ENCODE assay signal across 20 cellular contexts in genomic region chr13:100397627-100398026, GRCh38.
DNase-seq lines count a peak whose midpoint lies in the region; ATAC-seq, FAIRE-seq and TF ChIP-seq lines count a peak whose summit lies in the region.
"Had no signal": no experiment of that assay in that cellular context is flagged by ENCODE, and none has a peak within 500 bp of the region (broad histone marks: within the 10 kb centered on the region; RNA-seq: fewer than 3 reads in every experiment).

No MANE protein-coding gene starts in this region.

- ATAC-seq in HG03469 (IDR thresholded peaks at IDR 0.05; ENCODE audit: unreplicated experiment), result no peak
- ATAC-seq: CD8-positive, alpha-beta T cell had no signal

- no peaks in the 10 kb centered on the region for H3K9me3 ChIP-seq in KOPT-K1 (ENCODE audit: insufficient read depth, low read length, poor library complexity, severe bottlenecking)
- H3K9me3 ChIP-seq in SK-N-MC (ENCODE audit: low read depth, low read length), result no peaks in the 10 kb centered on the region
- H3K9me3 ChIP-seq in neural cell (ENCODE audit: low read length), result no peaks in the 10 kb centered on the region
- no peaks in the 10 kb centered on the region for H3K9me3 ChIP-seq in osteoblast (ENCODE audit: low read depth, low read length)

- H4K20me1 ChIP-seq in neural cell (ENCODE audit: insufficient read depth), result no peaks in the 10 kb centered on the region
- H4K20me1 ChIP-seq in osteoblast (ENCODE audit: insufficient read depth, low read length), result no peaks in the 10 kb centered on the region
- H4K20me1 ChIP-seq: BLaER1 treated with 17β-estradiol and CSF1 and Interleukin-3, amounts not matched to agents 10 nM and 100 nM had no signal

- TF ChIP-seq EP300 in neural cell (conservative IDR thresholded peaks at IDR 0.05; ENCODE audit: poor library complexity, severe bottlenecking), result no peak

- TF ChIP-seq RAD21 in neural cell (conservative IDR thresholded peaks at IDR 0.05), result no peak

- H2AFZ ChIP-seq in neural cell (ENCODE audit: low read depth, low read length), result no peak overlapping the region
- H2AFZ ChIP-seq in osteoblast (ENCODE audit: low read length), result no peak overlapping the region

- H3K27ac ChIP-seq in KOPT-K1 (ENCODE audit: low read depth, low read length, poor library complexity, severe bottlenecking), result peak overlapping the region; percentile 10
- peak overlapping the region; percentile 59 for H3K27ac ChIP-seq in SK-N-MC
- H3K27ac ChIP-seq in neural cell (ENCODE audit: low read length), result peak overlapping the region; percentile 46
- H3K27ac ChIP-seq in osteoblast (ENCODE audit: low read depth, low read length), result no peak overlapping the region
- H3K27ac ChIP-seq: BLaER1 treated with 17β-estradiol and CSF1 and Interleukin-3, amounts not matched to agents 10 nM and 100 nM had no signal

- no peak for TF ChIP-seq CTCF in D721Med (IDR thresholded peaks at IDR 0.05; ENCODE audit: insufficient read depth, missing control alignments)
- no peak for TF ChIP-seq CTCF in neural cell (IDR thresholded peaks at IDR 0.05; ENCODE audit: poor library complexity, severe bottlenecking)
- TF ChIP-seq CTCF in osteoblast (IDR thresholded peaks at IDR 0.05; ENCODE audit: extremely low read depth, low read depth, low read length), result no peak

- DNase-seq in D721Med (ENCODE audit: insufficient read length, low spot score) (no peak), SK-N-MC (ENCODE audit: low read depth, low spot score) (no peak), osteoblast (ENCODE audit: insufficient read length, low spot score, missing footprints) (no peak), germinal center (ENCODE audit: low spot score) (no peak), nucleus accumbens (lab: John Stamatoyannopoulos, UW) (no peak)
- DNase-seq: 8988T; Calu3; CD8-positive, alpha-beta T cell; DMS 273 treated with DMSO at 0.1 percent for 48 hours; DMS53; GOT3; H7; IMR-90; KBM-7 had no signal

- peak; percentile 44 for FAIRE-seq in D721Med (lab: Jason Lieb, UNC)
- FAIRE-seq: GM12891, HTR-8/SVneo had no signal

- H3K79me2 ChIP-seq in neural cell (replicated peaks; ENCODE audit: insufficient read depth, low read length) (no peaks in the 10 kb centered on the region), osteoblast (ENCODE audit: insufficient read depth, low read length) (no peaks in the 10 kb centered on the region)

- peaks cover 26% of the 10 kb centered on the region for H3K4me1 ChIP-seq in osteoblast (ENCODE audit: insufficient read depth, low read length)

- H3K9ac ChIP-seq in SK-N-MC (ENCODE audit: insufficient read length) (peak overlapping the region; percentile 22), neural cell (ENCODE audit: low read length) (no peak overlapping the region)
- H3K9ac ChIP-seq: BLaER1 treated with 17β-estradiol and CSF1 and Interleukin-3, amounts not matched to agents 10 nM and 100 nM had no signal

- H3K36me3 ChIP-seq in KOPT-K1 (ENCODE audit: insufficient read depth, low read length), result no peaks in the 10 kb centered on the region
- H3K36me3 ChIP-seq in SK-N-MC (ENCODE audit: insufficient read depth, low read length), result peaks cover 6% of the 10 kb centered on the region
- H3K36me3 ChIP-seq in neural cell (ENCODE audit: insufficient read depth, low read length), result no peaks in the 10 kb centered on the region
- no peaks in the 10 kb centered on the region for H3K36me3 ChIP-seq in osteoblast (ENCODE audit: insufficient read depth, low read length)
- H3K36me3 ChIP-seq: BLaER1 treated with 17β-estradiol and CSF1 and Interleukin-3, amounts not matched to agents 10 nM and 100 nM had no signal

- H3K4me3 ChIP-seq in SK-N-MC (no peak overlapping the region), neural cell (ENCODE audit: low read length) (no peak overlapping the region), osteoblast (ENCODE audit: insufficient read depth, low read length) (no peak overlapping the region)
- H3K4me3 ChIP-seq: BLaER1 treated with 17β-estradiol and CSF1 and Interleukin-3, amounts not matched to agents 10 nM and 100 nM had no signal

- H3K27me3 ChIP-seq in neural cell (ENCODE audit: insufficient read depth, low read depth, low read length) (no peaks in the 10 kb centered on the region), osteoblast (ENCODE audit: insufficient read depth, low read length) (no peaks in the 10 kb centered on the region)
- H3K27me3 ChIP-seq: BLaER1 treated with 17β-estradiol and CSF1 and Interleukin-3, amounts not matched to agents 10 nM and 100 nM had no signal

- no peak overlapping the region for H3K4me2 ChIP-seq in neural cell (ENCODE audit: low read length)
- no peak overlapping the region for H3K4me2 ChIP-seq in osteoblast (ENCODE audit: insufficient read depth, low read length)
- H3K4me2 ChIP-seq: BLaER1 treated with 17β-estradiol and CSF1 and Interleukin-3, amounts not matched to agents 10 nM and 100 nM had no signal

- H3F3A ChIP-seq in neural cell (ENCODE audit: insufficient read depth, low read length, poor library complexity, severe bottlenecking), result no peaks in the 10 kb centered on the region

- no peaks in the 10 kb centered on the region for H3K9me2 ChIP-seq in neural cell (ENCODE audit: insufficient read depth, low read length)

TF ChIP-seq in neural cell, 6 proteins besides CTCF, POLR2A, EP300 and RAD21:
- no peak for TF ChIP-seq POLR2AphosphoS5 (IDR thresholded peaks at IDR 0.05)
- no peak for TF ChIP-seq MXI1 (conservative IDR thresholded peaks at IDR 0.05; ENCODE audit: poor library complexity, severe bottlenecking)
- TF ChIP-seq SMC3 (conservative IDR thresholded peaks at IDR 0.05; ENCODE audit: poor library complexity), result no peak
- no peak for TF ChIP-seq TAF1 (IDR thresholded peaks at IDR 0.05; ENCODE audit: low read depth)
- TF ChIP-seq, protein P1, sequence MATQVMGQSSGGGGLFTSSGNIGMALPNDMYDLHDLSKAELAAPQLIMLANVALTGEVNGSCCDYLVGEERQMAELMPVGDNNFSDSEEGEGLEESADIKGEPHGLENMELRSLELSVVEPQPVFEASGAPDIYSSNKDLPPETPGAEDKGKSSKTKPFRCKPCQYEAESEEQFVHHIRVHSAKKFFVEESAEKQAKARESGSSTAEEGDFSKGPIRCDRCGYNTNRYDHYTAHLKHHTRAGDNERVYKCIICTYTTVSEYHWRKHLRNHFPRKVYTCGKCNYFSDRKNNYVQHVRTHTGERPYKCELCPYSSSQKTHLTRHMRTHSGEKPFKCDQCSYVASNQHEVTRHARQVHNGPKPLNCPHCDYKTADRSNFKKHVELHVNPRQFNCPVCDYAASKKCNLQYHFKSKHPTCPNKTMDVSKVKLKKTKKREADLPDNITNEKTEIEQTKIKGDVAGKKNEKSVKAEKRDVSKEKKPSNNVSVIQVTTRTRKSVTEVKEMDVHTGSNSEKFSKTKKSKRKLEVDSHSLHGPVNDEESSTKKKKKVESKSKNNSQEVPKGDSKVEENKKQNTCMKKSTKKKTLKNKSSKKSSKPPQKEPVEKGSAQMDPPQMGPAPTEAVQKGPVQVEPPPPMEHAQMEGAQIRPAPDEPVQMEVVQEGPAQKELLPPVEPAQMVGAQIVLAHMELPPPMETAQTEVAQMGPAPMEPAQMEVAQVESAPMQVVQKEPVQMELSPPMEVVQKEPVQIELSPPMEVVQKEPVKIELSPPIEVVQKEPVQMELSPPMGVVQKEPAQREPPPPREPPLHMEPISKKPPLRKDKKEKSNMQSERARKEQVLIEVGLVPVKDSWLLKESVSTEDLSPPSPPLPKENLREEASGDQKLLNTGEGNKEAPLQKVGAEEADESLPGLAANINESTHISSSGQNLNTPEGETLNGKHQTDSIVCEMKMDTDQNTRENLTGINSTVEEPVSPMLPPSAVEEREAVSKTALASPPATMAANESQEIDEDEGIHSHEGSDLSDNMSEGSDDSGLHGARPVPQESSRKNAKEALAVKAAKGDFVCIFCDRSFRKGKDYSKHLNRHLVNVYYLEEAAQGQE (IDR thresholded peaks at IDR 0.05; ENCODE audit: borderline replicate concordance), result no peak
